ENCODE assay signal across 16 cellular contexts in the genomic region with DNA sequence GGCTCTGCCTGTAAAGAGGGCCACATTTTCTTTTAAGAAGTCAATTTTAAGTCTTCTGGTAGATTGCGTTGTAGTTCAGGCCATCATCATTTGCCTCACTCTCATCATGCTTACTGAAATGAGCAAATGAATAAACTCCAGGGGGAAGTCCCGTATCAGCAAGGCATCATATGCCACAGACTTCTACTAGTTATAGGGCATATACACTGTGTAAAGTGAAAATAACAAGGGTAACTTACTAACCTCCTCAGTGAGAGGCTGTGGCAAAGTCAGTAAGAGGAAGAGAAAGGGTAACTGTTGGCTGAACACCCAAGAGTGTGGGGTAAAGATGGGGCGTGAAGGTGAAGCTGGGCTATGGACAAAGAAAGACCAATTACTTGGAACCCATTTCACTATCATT.
DNase-seq lines count a peak whose midpoint lies in the region; ATAC-seq and TF ChIP-seq lines count a peak whose summit lies in the region.
"Had no signal": no experiment of that assay in that cellular context is flagged by ENCODE, and none has a peak within 500 bp of the region (broad histone marks: within the 10 kb centered on the region; RNA-seq: fewer than 3 reads in every experiment).

No MANE protein-coding gene starts in this region.

- CTCF ChIA-PET in GM10248 (lab: Yijun Ruan, JAX): interaction anchor here (0.5 to 1.6 kb wide), 3 partner anchors 9 to 27 kb away, joined by 3 to 6 read pairs (median 4); no protein-coding TSS in a partner anchor

- intact Hi-C loops in activated T-helper 2 cell treated with anti-CD3 and anti-CD28 coated beads, Interferon-gamma antibody, Interleukin-2, Interleukin-4, amounts not matched to agents 10 μg/mL and 5 μg/mL and 100 μg/mL, durations not matched to agents 14 hours and 24 hours and 36 hours (cut with micrococcal nuclease): no loop called here

- ATAC-seq in GM19328 (IDR thresholded peaks at IDR 0.05; ENCODE audit: unreplicated experiment) (peak; percentile 91), HG02588 (IDR thresholded peaks at IDR 0.05; ENCODE audit: unreplicated experiment) (peak; percentile 95), HG03280 (IDR thresholded peaks at IDR 0.05; ENCODE audit: unreplicated experiment) (peak; percentile 71)
- ATAC-seq: left cardiac atrium; naive thymus-derived CD8-positive, alpha-beta T cell had no signal

- H3K36me3 Mint-ChIP-seq in activated T-helper 2 cell treated with anti-CD3 and anti-CD28 coated beads, Interferon-gamma antibody, Interleukin-2, Interleukin-4, amounts not matched to agents 10 μg/mL and 5 μg/mL and 100 μg/mL, durations not matched to agents 14 hours and 24 hours and 36 hours (ENCODE audit: low read depth): no peaks in the 10 kb centered on the region
- H3K36me3 Mint-ChIP-seq: brain; naive thymus-derived CD8-positive, alpha-beta T cell had no signal

- DNase-seq in GM10248 (ENCODE audit: extremely low spot score): peak; percentile 22
- DNase-seq in NCI-H748 treated with DMSO at 0.1 percent for 48 hours (lab: John Stamatoyannopoulos, UW): no peak
- DNase-seq in NCI-H2171 treated with DMSO at 0.1 percent for 48 hours (lab: John Stamatoyannopoulos, UW): no peak
- DNase-seq in NCI-H146 treated with DMSO at 0.1 percent for 48 hours (lab: John Stamatoyannopoulos, UW; ENCODE audit: unreplicated experiment): no peak
- no peak for DNase-seq in activated T-helper 2 cell treated with anti-CD3 and anti-CD28 coated beads, Interferon-gamma antibody, Interleukin-2, Interleukin-4, amounts not matched to agents 10 μg/mL and 5 μg/mL and 100 μg/mL, durations not matched to agents 14 hours and 24 hours and 36 hours (ENCODE audit: low spot score)
- DNase-seq: activated CD4-positive, alpha-beta T cell treated with anti-CD3 and anti-CD28 coated beads, Interleukin-2, amount 50 U/mL, for 1 hour; activated gamma-delta T cell; endodermal cell; Kasumi-1; left cardiac atrium; naive thymus-derived CD8-positive, alpha-beta T cell; tibial artery had no signal

- no peaks in the 10 kb centered on the region for H3K27me3 Mint-ChIP-seq in activated T-helper 2 cell treated with anti-CD3 and anti-CD28 coated beads, Interferon-gamma antibody, Interleukin-2, Interleukin-4, amounts not matched to agents 10 μg/mL and 5 μg/mL and 100 μg/mL, durations not matched to agents 14 hours and 24 hours and 36 hours (ENCODE audit: low read depth)

- H3K4me3 Mint-ChIP-seq in activated T-helper 2 cell treated with anti-CD3 and anti-CD28 coated beads, Interferon-gamma antibody, Interleukin-2, Interleukin-4, amounts not matched to agents 10 μg/mL and 5 μg/mL and 100 μg/mL, durations not matched to agents 14 hours and 24 hours and 36 hours (ENCODE audit: low read depth): no peak overlapping the region
- H3K4me3 Mint-ChIP-seq: brain; endodermal cell; naive thymus-derived CD8-positive, alpha-beta T cell had no signal

- POLR2A ChIA-PET in GM10248 (lab: Yijun Ruan, JAX): no interaction called here

- H3K4me1 Mint-ChIP-seq in activated T-helper 2 cell treated with anti-CD3 and anti-CD28 coated beads, Interferon-gamma antibody, Interleukin-2, Interleukin-4, amounts not matched to agents 10 μg/mL and 5 μg/mL and 100 μg/mL, durations not matched to agents 14 hours and 24 hours and 36 hours (ENCODE audit: low read depth): no peaks in the 10 kb centered on the region
- H3K4me1 Mint-ChIP-seq: brain; endodermal cell; naive thymus-derived CD8-positive, alpha-beta T cell had no signal

- TF ChIP-seq CTCF in GM10248 (IDR thresholded peaks at IDR 0.05; ENCODE audit: control extremely low read depth, extremely low read depth, low read depth, missing control alignments): no peak

- H3K9me3 Mint-ChIP-seq in activated T-helper 2 cell treated with anti-CD3 and anti-CD28 coated beads, Interferon-gamma antibody, Interleukin-2, Interleukin-4, amounts not matched to agents 10 μg/mL and 5 μg/mL and 100 μg/mL, durations not matched to agents 14 hours and 24 hours and 36 hours: no peaks in the 10 kb centered on the region
- H3K9me3 Mint-ChIP-seq: brain; endodermal cell; naive thymus-derived CD8-positive, alpha-beta T cell had no signal

- H3K27ac Mint-ChIP-seq in activated T-helper 2 cell treated with anti-CD3 and anti-CD28 coated beads, Interferon-gamma antibody, Interleukin-2, Interleukin-4, amounts not matched to agents 10 μg/mL and 5 μg/mL and 100 μg/mL, durations not matched to agents 14 hours and 24 hours and 36 hours: no peak overlapping the region
- H3K27ac Mint-ChIP-seq: brain; endodermal cell; naive thymus-derived CD8-positive, alpha-beta T cell had no signal
